In genomic region chr7:113338297-113338696, GRCh38 we compare ENCODE assay signal across 1 cellular context.
TF ChIP-seq lines count a peak whose summit lies in the region.

No MANE protein-coding gene starts in this region.

TF ChIP-seq in GM12878, 131 proteins besides CTCF, POLR2A, EP300 and RAD21 (continued from another document):
- TF ChIP-seq BCLAF1 (IDR thresholded peaks at IDR 0.05) (no peak), SMAD5 (IDR thresholded peaks at IDR 0.05; ENCODE audit: low read depth) (no peak), HDAC2 (IDR thresholded peaks at IDR 0.05) (no peak), IRF5 (IDR thresholded peaks at IDR 0.05; ENCODE audit: borderline replicate concordance) (no peak), NR2F1 (conservative IDR thresholded peaks at IDR 0.05) (no peak), ZNF622 (IDR thresholded peaks at IDR 0.05) (no peak)
TF ChIP-seq in GM12878: peak in this region for 0.
